In genomic region chr20:38446441-38447209, GRCh38 we compare ENCODE assay signal across 1 cellular context.
TF ChIP-seq lines count a peak whose summit lies in the region.

No MANE protein-coding gene starts in this region.

TF ChIP-seq in GM12878, 131 proteins besides CTCF, POLR2A, EP300 and RAD21 (continued from another document):
- TF ChIP-seq HCFC1 (IDR thresholded peaks at IDR 0.05; ENCODE audit: low read length) (peak; percentile 82), HDAC6 (IDR thresholded peaks at IDR 0.05; ENCODE audit: unreplicated experiment) (no peak)
